Comparison of ENCODE assay signal across 8 cellular contexts in the genomic region with DNA sequence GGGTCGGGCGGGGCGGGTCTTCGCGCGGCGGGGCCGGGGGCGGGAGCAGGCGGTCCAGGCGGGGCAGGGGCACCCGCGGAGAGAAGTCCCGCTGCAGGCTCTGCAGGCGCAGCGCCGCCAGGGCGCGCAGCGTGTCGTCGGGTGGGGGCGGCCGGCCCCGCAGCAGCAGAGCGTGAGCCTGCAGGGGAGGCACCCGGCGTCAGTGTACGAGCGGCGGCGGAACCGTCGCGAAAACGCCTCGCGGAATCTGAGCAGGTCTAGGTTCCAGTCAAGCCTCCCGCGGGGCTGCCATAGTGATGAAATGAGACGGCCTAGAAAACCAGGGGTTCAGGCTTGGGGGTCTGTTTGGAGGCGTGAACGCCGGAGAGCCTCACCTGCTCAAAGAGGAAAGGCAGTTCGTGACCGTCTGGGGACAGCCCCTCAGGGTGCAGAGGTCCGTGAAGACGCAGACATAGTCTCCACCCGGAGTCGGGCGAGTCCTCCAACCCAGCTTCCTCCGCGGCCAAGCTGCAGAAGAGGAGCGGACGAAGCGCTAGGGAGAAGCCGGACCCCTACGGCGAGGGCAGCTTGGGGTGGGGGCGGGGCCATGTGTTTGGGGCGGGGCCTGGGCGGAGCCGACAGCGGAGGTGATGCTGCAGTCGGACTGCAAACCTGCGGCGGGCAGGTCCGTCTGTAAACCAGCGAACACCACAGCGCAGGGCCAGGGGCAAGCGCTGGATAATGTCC. TPM values are rescaled to one million over a fixed set of nuclear protein-coding genes. Genes with fewer than 3 reads are reported as not detected.
DNase-seq lines count a peak whose midpoint lies in the region; ATAC-seq and TF ChIP-seq lines count a peak whose summit lies in the region.
"Had no signal": no experiment of that assay in that cellular context is flagged by ENCODE, and none has a peak within 500 bp of the region (broad histone marks: within the 10 kb centered on the region; RNA-seq: fewer than 3 reads in every experiment).

No MANE protein-coding gene starts in this region.

- H3K36me3 Mint-ChIP-seq in activated T-helper 1 cell treated with anti-CD3 and anti-CD28 coated beads, Interleukin-12 subunit alpha, Interleukin-12 subunit beta, Interleukin-2, Interleukin-4 antibody, amounts not matched to agents 30 ng/mL and 10 ng/mL and 1 ng/mL, durations not matched to agents 14 hours and 24 hours and 36 hours (ENCODE audit: low read depth): peaks cover 8% of the 10 kb centered on the region

- H3K27me3 ChIP-seq in HL-60 (ENCODE audit: insufficient read depth, poor library complexity, severe bottlenecking): peaks cover 48% of the 10 kb centered on the region

- DNase-seq in HL-60 (ENCODE audit: low read depth in 1 of 2, low spot score in 1 of 2): peak in 1 of 2 experiments; percentile 30
- DNase-seq in activated T-helper 1 cell treated with anti-CD3 and anti-CD28 coated beads, Interleukin-12 subunit alpha, Interleukin-12 subunit beta, Interleukin-2, Interleukin-4 antibody, amounts not matched to agents 30 ng/mL and 10 ng/mL and 1 ng/mL, durations not matched to agents 14 hours and 24 hours and 36 hours (ENCODE audit: low spot score): no peak
- DNase-seq in stimulated activated naive CD8-positive, alpha-beta T cell treated with anti-CD3 and anti-CD28 coated beads, Interleukin-15, amount 100 ng/mL, for 72 hours: peak; percentile 43 to 51
- DNase-seq in SK-N-DZ (ENCODE audit: low spot score): no peak
- no peak for DNase-seq in COLO829 (ENCODE audit: low spot score)

- no peak for TF ChIP-seq CTCF in HL-60 (IDR thresholded peaks at IDR 0.05; ENCODE audit: insufficient read depth, low read length)

- ATAC-seq in stimulated activated naive CD8-positive, alpha-beta T cell treated with anti-CD3 and anti-CD28 coated beads, Interleukin-15, amount 100 ng/mL, for 72 hours: peak; percentile 76
- ATAC-seq in HG03460 (IDR thresholded peaks at IDR 0.05; ENCODE audit: unreplicated experiment): no peak

- intact Hi-C loops in activated T-helper 1 cell treated with anti-CD3 and anti-CD28 coated beads, Interleukin-12 subunit alpha, Interleukin-12 subunit beta, Interleukin-2, Interleukin-4 antibody, amounts not matched to agents 30 ng/mL and 10 ng/mL and 1 ng/mL, durations not matched to agents 14 hours and 24 hours and 36 hours (cut with micrococcal nuclease): loop anchor here (1.0 to 5.0 kb wide), 2 partner anchors 8 to 112 kb away; a partner anchor contains a TSS

- H3K27ac Mint-ChIP-seq in activated T-helper 1 cell treated with anti-CD3 and anti-CD28 coated beads, Interleukin-12 subunit alpha, Interleukin-12 subunit beta, Interleukin-2, Interleukin-4 antibody, amounts not matched to agents 30 ng/mL and 10 ng/mL and 1 ng/mL, durations not matched to agents 14 hours and 24 hours and 36 hours: no peak overlapping the region
- no peak overlapping the region for H3K27ac Mint-ChIP-seq in stimulated activated naive CD8-positive, alpha-beta T cell treated with anti-CD3 and anti-CD28 coated beads, Interleukin-15, amount 100 ng/mL, for 72 hours

- H3K27ac ChIP-seq in HL-60 (replicated peaks): no peak overlapping the region
- H3K27ac ChIP-seq: parathyroid adenoma had no signal

- no peaks in the 10 kb centered on the region for H3K9me3 ChIP-seq in iPS-18c (ENCODE audit: control insufficient read depth, insufficient read depth, low read length)

- peaks cover 49% of the 10 kb centered on the region for H3K27me3 Mint-ChIP-seq in activated T-helper 1 cell treated with anti-CD3 and anti-CD28 coated beads, Interleukin-12 subunit alpha, Interleukin-12 subunit beta, Interleukin-2, Interleukin-4 antibody, amounts not matched to agents 30 ng/mL and 10 ng/mL and 1 ng/mL, durations not matched to agents 14 hours and 24 hours and 36 hours (ENCODE audit: insufficient read depth)
- H3K27me3 Mint-ChIP-seq in stimulated activated naive CD8-positive, alpha-beta T cell treated with anti-CD3 and anti-CD28 coated beads, Interleukin-15, amount 100 ng/mL, for 72 hours: peaks cover 68% of the 10 kb centered on the region

- H3K9me3 Mint-ChIP-seq in activated T-helper 1 cell treated with anti-CD3 and anti-CD28 coated beads, Interleukin-12 subunit alpha, Interleukin-12 subunit beta, Interleukin-2, Interleukin-4 antibody, amounts not matched to agents 30 ng/mL and 10 ng/mL and 1 ng/mL, durations not matched to agents 14 hours and 24 hours and 36 hours: no peaks in the 10 kb centered on the region
- H3K9me3 Mint-ChIP-seq in stimulated activated naive CD8-positive, alpha-beta T cell treated with anti-CD3 and anti-CD28 coated beads, Interleukin-15, amount 100 ng/mL, for 72 hours: no peaks in the 10 kb centered on the region

- H3K4me3 Mint-ChIP-seq in activated T-helper 1 cell treated with anti-CD3 and anti-CD28 coated beads, Interleukin-12 subunit alpha, Interleukin-12 subunit beta, Interleukin-2, Interleukin-4 antibody, amounts not matched to agents 30 ng/mL and 10 ng/mL and 1 ng/mL, durations not matched to agents 14 hours and 24 hours and 36 hours: peak overlapping the region; percentile 74
- peak overlapping the region; percentile 82 to 84 for H3K4me3 Mint-ChIP-seq in stimulated activated naive CD8-positive, alpha-beta T cell treated with anti-CD3 and anti-CD28 coated beads, Interleukin-15, amount 100 ng/mL, for 72 hours

- H3K4me3 ChIP-seq in HL-60 (replicated peaks; ENCODE audit: insufficient read depth, low read length) (peak overlapping the region; percentile 21), iPS-18c (ENCODE audit: insufficient read depth, low read depth, low read length) (peak overlapping the region; percentile 55)

- peaks cover 25% of the 10 kb centered on the region for H3K4me1 Mint-ChIP-seq in activated T-helper 1 cell treated with anti-CD3 and anti-CD28 coated beads, Interleukin-12 subunit alpha, Interleukin-12 subunit beta, Interleukin-2, Interleukin-4 antibody, amounts not matched to agents 30 ng/mL and 10 ng/mL and 1 ng/mL, durations not matched to agents 14 hours and 24 hours and 36 hours (ENCODE audit: low read depth)
- H3K4me1 Mint-ChIP-seq in stimulated activated naive CD8-positive, alpha-beta T cell treated with anti-CD3 and anti-CD28 coated beads, Interleukin-15, amount 100 ng/mL, for 72 hours: peaks cover 36% of the 10 kb centered on the region

RNA-seq across cellular contexts. Expression of a gene that starts 6.4 kb away (rescaled TPM):
- total RNA-seq in activated T-helper 1 cell treated with anti-CD3 and anti-CD28 coated beads, Interleukin-12 subunit alpha, Interleukin-12 subunit beta, Interleukin-2, Interleukin-4 antibody, amounts not matched to agents 30 ng/mL and 10 ng/mL and 1 ng/mL, durations not matched to agents 14 hours and 24 hours and 36 hours: 0.52 and 0.76 TPM in 2 replicates
- polyA plus RNA-seq in SK-N-DZ (2014; cell fraction: cytosol; rRNA removed): 23.6 and 40.7 TPM in 2 replicates
- 63.4 and 64.3 TPM in 2 replicates for polyA plus RNA-seq in SK-N-DZ (2014; cell fraction: nucleus; rRNA removed)

RNA-seq across cellular contexts. Expression of a gene that starts 11.3 kb away (rescaled TPM):
- total RNA-seq in activated T-helper 1 cell treated with anti-CD3 and anti-CD28 coated beads, Interleukin-12 subunit alpha, Interleukin-12 subunit beta, Interleukin-2, Interleukin-4 antibody, amounts not matched to agents 30 ng/mL and 10 ng/mL and 1 ng/mL, durations not matched to agents 14 hours and 24 hours and 36 hours: 9.1 and 11.6 TPM in 2 replicates
- 13.0 and 26.2 TPM in 2 replicates for polyA plus RNA-seq in SK-N-DZ (2014; cell fraction: cytosol; rRNA removed)
- polyA plus RNA-seq in SK-N-DZ (2014; cell fraction: nucleus; rRNA removed): 47.1 and 58.4 TPM in 2 replicates

RNA-seq across cellular contexts. Expression of a gene that starts 11.3 kb away (rescaled TPM):
- total RNA-seq in activated T-helper 1 cell treated with anti-CD3 and anti-CD28 coated beads, Interleukin-12 subunit alpha, Interleukin-12 subunit beta, Interleukin-2, Interleukin-4 antibody, amounts not matched to agents 30 ng/mL and 10 ng/mL and 1 ng/mL, durations not matched to agents 14 hours and 24 hours and 36 hours: 0.15 and 0.21 TPM in 2 replicates
- polyA plus RNA-seq in SK-N-DZ (2014; cell fraction: cytosol; rRNA removed): 35.0 and 43.0 TPM in 2 replicates
- 23.4 and 33.9 TPM in 2 replicates for polyA plus RNA-seq in SK-N-DZ (2014; cell fraction: nucleus; rRNA removed)

RNA-seq across cellular contexts. Expression of a gene that starts 12.0 kb away (rescaled TPM):
- 1.8 and 2.2 TPM in 2 replicates for total RNA-seq in activated T-helper 1 cell treated with anti-CD3 and anti-CD28 coated beads, Interleukin-12 subunit alpha, Interleukin-12 subunit beta, Interleukin-2, Interleukin-4 antibody, amounts not matched to agents 30 ng/mL and 10 ng/mL and 1 ng/mL, durations not matched to agents 14 hours and 24 hours and 36 hours
- 7.9 and 10.8 TPM in 2 replicates for polyA plus RNA-seq in SK-N-DZ (2014; cell fraction: cytosol; rRNA removed)
- 64.4 and 94.2 TPM in 2 replicates for polyA plus RNA-seq in SK-N-DZ (2014; cell fraction: nucleus; rRNA removed)

Comparison
In these comparisons a context has a peak if more than half of its experiments do, and no peak if none do; other contexts are left out.
1. DNase-seq: peak in stimulated activated naive CD8-positive, alpha-beta T cell treated with anti-CD3 and anti-CD28 coated beads, Interleukin-15, amount 100 ng/mL, for 72 hours (2 of 2); none in activated T-helper 1 cell treated with anti-CD3 and anti-CD28 coated beads, Interleukin-12 subunit alpha, Interleukin-12 subunit beta, Interleukin-2, Interleukin-4 antibody, amounts not matched to agents 30 ng/mL and 10 ng/mL and 1 ng/mL, durations not matched to agents 14 hours and 24 hours and 36 hours (single experiment), SK-N-DZ (single experiment) and COLO829 (single experiment).